Comparison of ENCODE assay signal across 8 cellular contexts in the genomic region with DNA sequence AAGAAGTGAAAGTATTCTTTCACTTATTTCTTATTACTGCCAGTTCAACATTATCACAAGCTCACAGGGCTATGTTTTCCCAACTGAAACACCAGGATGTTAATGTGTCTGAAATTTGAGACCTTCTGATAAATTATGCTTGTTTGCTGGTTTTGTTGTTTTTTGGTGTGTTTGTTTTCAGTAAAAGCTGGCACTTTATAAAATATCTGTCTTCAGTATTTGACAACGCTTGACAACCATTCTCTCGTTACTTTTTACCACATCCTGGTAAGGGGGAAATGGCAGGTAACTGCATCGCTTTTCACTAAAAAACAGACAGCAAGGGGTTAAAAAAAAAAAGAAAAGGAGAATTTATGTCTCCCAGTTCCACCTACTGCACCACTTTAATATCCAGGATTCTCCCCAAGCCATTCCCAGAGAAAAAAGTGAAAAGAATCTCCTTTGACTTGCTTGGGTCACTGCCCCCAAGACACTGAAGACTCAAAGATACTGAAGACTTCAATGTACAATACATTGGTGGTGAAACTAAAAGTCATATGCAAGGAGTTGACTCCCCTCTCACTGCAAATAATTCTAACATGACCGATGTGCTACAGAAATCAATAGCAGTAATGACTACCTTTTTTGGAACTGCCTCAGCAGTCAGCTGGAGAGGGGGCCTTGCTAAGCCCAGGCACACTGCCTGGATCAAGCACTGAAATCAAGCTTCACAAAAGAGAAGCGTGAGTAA.
A peak's percentile ranks its signal among the peaks of the same experiment; 100 is the strongest.
DNase-seq lines count a peak whose midpoint lies in the region; ATAC-seq and TF ChIP-seq lines count a peak whose summit lies in the region.

No MANE protein-coding gene starts in this region.

- DNase-seq in DND-41 (no peak), NCI-H446 (lab: John Stamatoyannopoulos, UW) (no peak), NCI-H524 (lab: John Stamatoyannopoulos, UW) (no peak), NCI-H1105 treated with DMSO at 0.1 percent for 48 hours (lab: John Stamatoyannopoulos, UW) (no peak), ureter (ENCODE audit: low spot score) (no peak)
- DNase-seq in activated naive CD8-positive, alpha-beta T cell treated with anti-CD3 and anti-CD28 coated beads, Interleukin-2, amount 10 ng/mL, durations not matched to agents 7 days and 5 days: no peak

- no peaks in the 10 kb centered on the region for H3K9me3 Mint-ChIP-seq in activated naive CD8-positive, alpha-beta T cell treated with anti-CD3 and anti-CD28 coated beads, Interleukin-2, amount 10 ng/mL, durations not matched to agents 7 days and 5 days

- TF ChIP-seq CTCF in DND-41 (IDR thresholded peaks at IDR 0.05; ENCODE audit: borderline replicate concordance, extremely low read depth, low read length, poor library complexity, severe bottlenecking): no peak

- H3K79me2 ChIP-seq in DND-41 (ENCODE audit: insufficient read depth, low read length): no peaks in the 10 kb centered on the region

- H3K4me1 Mint-ChIP-seq in activated naive CD8-positive, alpha-beta T cell treated with anti-CD3 and anti-CD28 coated beads, Interleukin-2, amount 10 ng/mL, durations not matched to agents 7 days and 5 days: peaks cover 75% of the 10 kb centered on the region

- H3K27me3 Mint-ChIP-seq in activated naive CD8-positive, alpha-beta T cell treated with anti-CD3 and anti-CD28 coated beads, Interleukin-2, amount 10 ng/mL, durations not matched to agents 7 days and 5 days: no peaks in the 10 kb centered on the region

- no peak overlapping the region for H3K4me3 ChIP-seq in DND-41 (ENCODE audit: low read depth in 1 of 2, low read length in 2 of 2)

- H3K9me3 ChIP-seq in DND-41 (ENCODE audit: insufficient read depth, low read length, severe bottlenecking): no peaks in the 10 kb centered on the region

- peaks cover 47% of the 10 kb centered on the region for H3K4me1 ChIP-seq in DND-41 (ENCODE audit: insufficient read depth, low read length)

- H3K27ac ChIP-seq in DND-41 (ENCODE audit: low read length): peak overlapping the region; percentile 57

- H3K4me2 ChIP-seq in DND-41 (ENCODE audit: insufficient read depth, low read length): peak overlapping the region; percentile 16

- H3K36me3 ChIP-seq in DND-41 (ENCODE audit: insufficient read depth, low read length): no peaks in the 10 kb centered on the region

- peak overlapping the region; percentile 82 for H3K4me3 Mint-ChIP-seq in activated naive CD8-positive, alpha-beta T cell treated with anti-CD3 and anti-CD28 coated beads, Interleukin-2, amount 10 ng/mL, durations not matched to agents 7 days and 5 days

- H3K36me3 Mint-ChIP-seq in activated naive CD8-positive, alpha-beta T cell treated with anti-CD3 and anti-CD28 coated beads, Interleukin-2, amount 10 ng/mL, durations not matched to agents 7 days and 5 days: peaks cover 5% of the 10 kb centered on the region

- no peaks in the 10 kb centered on the region for H4K20me1 ChIP-seq in DND-41 (ENCODE audit: insufficient read depth, low read length)

- ATAC-seq in DND-41 (ENCODE audit: insufficient read depth, low read depth) (0 out of 3 replicates have a peak, but pooled peaks have one; percentile 27), GM19438 (IDR thresholded peaks at IDR 0.05; ENCODE audit: low read depth, unreplicated experiment) (peak; percentile 30), HG03354 (IDR thresholded peaks at IDR 0.05; ENCODE audit: poor library complexity, severe bottlenecking, unreplicated experiment) (peak; percentile 40)
- ATAC-seq in activated naive CD8-positive, alpha-beta T cell treated with anti-CD3 and anti-CD28 coated beads, Interleukin-2, amount 10 ng/mL, durations not matched to agents 7 days and 5 days (ENCODE audit: low read depth): peak; percentile 21

- H3K9ac ChIP-seq in DND-41 (ENCODE audit: low read depth, low read length): no peak overlapping the region

- POLR2A ChIA-PET in activated naive CD8-positive, alpha-beta T cell treated with anti-CD3 and anti-CD28 coated beads, Interleukin-2, amount 10 ng/mL, durations not matched to agents 7 days and 5 days (lab: Charles Lee): interaction anchor here (0.8 to 6.0 kb wide), 7 partner anchors 12 to 70 kb away, joined by 3 to 49 read pairs (median 5); no protein-coding TSS in a partner anchor

- no peak overlapping the region for H2AFZ ChIP-seq in DND-41 (ENCODE audit: low read depth, low read length)

- H3K27ac Mint-ChIP-seq in activated naive CD8-positive, alpha-beta T cell treated with anti-CD3 and anti-CD28 coated beads, Interleukin-2, amount 10 ng/mL, durations not matched to agents 7 days and 5 days: peak overlapping the region; percentile 95

- H3K27me3 ChIP-seq in DND-41 (ENCODE audit: insufficient read depth, low read length, poor library complexity): no peaks in the 10 kb centered on the region
